Comparison of ENCODE assay signal across 8 cellular contexts in genomic region chr5:177495243-177496060, GRCh38. TPM values are rescaled to one million over a fixed set of nuclear protein-coding genes. Genes with fewer than 3 reads are reported as not detected.
DNase-seq lines count a peak whose midpoint lies in the region; ATAC-seq and TF ChIP-seq lines count a peak whose summit lies in the region.

No MANE protein-coding gene starts in this region.

- intact Hi-C loops in activated naive CD4-positive, alpha-beta T cell treated with anti-CD3 and anti-CD28 coated beads for 36 hours (cut with micrococcal nuclease) = no loop called here
- intact Hi-C loops in activated CD4-positive, alpha-beta memory T cell treated with anti-CD3 and anti-CD28 coated beads for 36 hours (cut with micrococcal nuclease) = loop anchor here (2.0 to 5.0 kb wide), 3 partner anchors 17 to 383 kb away; no protein-coding TSS in a partner anchor
- intact Hi-C loops in heart right ventricle (cut with DNase I) = loop anchor here in 5 of 10 donors (2.0 to 10.0 kb wide), 6 partner anchors 38 to 183 kb away; partner anchors contain the start of genes MXD3 (in 2 of the 5) and GRK6 (in 1 of the 5)
- intact Hi-C loops in sciatic nerve (cut with DNase I) = no loop called here

- H3K4me3 Mint-ChIP-seq in activated naive CD4-positive, alpha-beta T cell treated with anti-CD3 and anti-CD28 coated beads for 36 hours = peak overlapping the region; percentile 63
- peak overlapping the region; percentile 60 for H3K4me3 Mint-ChIP-seq in activated CD4-positive, alpha-beta memory T cell treated with anti-CD3 and anti-CD28 coated beads for 36 hours

- peaks cover 15 to 70% (median 54%) of the 10 kb centered on the region in 9 donors for H3K4me1 ChIP-seq in heart right ventricle

- peaks cover 14% of the 10 kb centered on the region for H3K27me3 Mint-ChIP-seq in activated naive CD4-positive, alpha-beta T cell treated with anti-CD3 and anti-CD28 coated beads for 36 hours (ENCODE audit: low read depth)
- H3K27me3 Mint-ChIP-seq in activated CD4-positive, alpha-beta memory T cell treated with anti-CD3 and anti-CD28 coated beads for 36 hours = peaks cover 8% of the 10 kb centered on the region

- peaks cover 0 to 44% (median 16%) of the 10 kb centered on the region in 9 donors for H3K36me3 ChIP-seq in heart right ventricle

- peak in 1 of 9 donors; percentile 3 for TF ChIP-seq CTCF in heart right ventricle (IDR thresholded peaks at IDR 0.05)

- H3K27ac Mint-ChIP-seq in activated naive CD4-positive, alpha-beta T cell treated with anti-CD3 and anti-CD28 coated beads for 36 hours = no peak overlapping the region
- H3K27ac Mint-ChIP-seq in activated naive CD4-positive, alpha-beta T cell treated with anti-CD3 and anti-CD28 coated beads, Interleukin-2, amount 50 U/mL, for 72 hours = no peak overlapping the region
- no peak overlapping the region for H3K27ac Mint-ChIP-seq in activated CD4-positive, alpha-beta memory T cell treated with anti-CD3 and anti-CD28 coated beads for 36 hours

- DNase-seq in activated naive CD4-positive, alpha-beta T cell treated with anti-CD3 and anti-CD28 coated beads for 36 hours = no peak
- DNase-seq in activated naive CD4-positive, alpha-beta T cell treated with anti-CD3 and anti-CD28 coated beads, Interleukin-2, amount 50 U/mL, for 72 hours (ENCODE audit: low spot score in 2 of 2) = no peak
- no peak for DNase-seq in activated CD4-positive, alpha-beta memory T cell treated with anti-CD3 and anti-CD28 coated beads for 36 hours
- DNase-seq in heart right ventricle (peak; percentile 57 to 63), sciatic nerve (ENCODE audit: low spot score) (peak; percentile 84), SKM-1 treated with dmso at 0.1 percent for 144 hours (lab: John Stamatoyannopoulos, UW; ENCODE audit: unreplicated experiment) (no peak), NCI-H526 (lab: John Stamatoyannopoulos, UW) (no peak)

- H3K27me3 ChIP-seq in heart right ventricle = no peaks in the 10 kb centered on the region

- POLR2A ChIA-PET in activated CD4-positive, alpha-beta memory T cell treated with anti-CD3 and anti-CD28 coated beads for 36 hours (lab: Charles Lee) = interaction anchor here (0.6 to 1.3 kb wide), 3 partner anchors 19 to 66 kb away, joined by 3 read pairs; no protein-coding TSS in a partner anchor

- WGBS in heart right ventricle, 2 donors = 58 to 59% methylated on average over 13 to 14 of the region's 14 CpGs

- CTCF ChIA-PET in activated naive CD4-positive, alpha-beta T cell treated with anti-CD3 and anti-CD28 coated beads for 36 hours (lab: Charles Lee) = interaction anchor here (0.6 to 1.4 kb wide), 4 partner anchors 38 to 384 kb away, joined by 3 to 5 read pairs (median 3); no protein-coding TSS in a partner anchor
- CTCF ChIA-PET in activated CD4-positive, alpha-beta memory T cell treated with anti-CD3 and anti-CD28 coated beads for 36 hours (lab: Charles Lee) = interaction anchor here (1.6 to 4.2 kb wide), 5 partner anchors 38 to 106 kb away, joined by 4 to 26 read pairs (median 18); partner anchors contain the start of gene GRK6

- peak overlapping the region in 9 of 10 donors; percentile 77 to 93 (median 91) for H3K4me3 ChIP-seq in heart right ventricle

- peaks cover 32% of the 10 kb centered on the region for H3K4me1 Mint-ChIP-seq in activated naive CD4-positive, alpha-beta T cell treated with anti-CD3 and anti-CD28 coated beads for 36 hours (ENCODE audit: low read depth)
- H3K4me1 Mint-ChIP-seq in activated CD4-positive, alpha-beta memory T cell treated with anti-CD3 and anti-CD28 coated beads for 36 hours (ENCODE audit: low read depth) = peaks cover 24% of the 10 kb centered on the region

- no peaks in the 10 kb centered on the region for H3K9me3 Mint-ChIP-seq in activated naive CD4-positive, alpha-beta T cell treated with anti-CD3 and anti-CD28 coated beads for 36 hours
- no peaks in the 10 kb centered on the region for H3K9me3 Mint-ChIP-seq in activated naive CD4-positive, alpha-beta T cell treated with anti-CD3 and anti-CD28 coated beads, Interleukin-2, amount 50 U/mL, for 72 hours
- no peaks in the 10 kb centered on the region for H3K9me3 Mint-ChIP-seq in activated CD4-positive, alpha-beta memory T cell treated with anti-CD3 and anti-CD28 coated beads for 36 hours

- ATAC-seq in activated naive CD4-positive, alpha-beta T cell treated with anti-CD3 and anti-CD28 coated beads, Interleukin-2, amount 50 U/mL, for 72 hours = no peak
- ATAC-seq in heart right ventricle (peak in 7 of 8 donors; percentile 5 to 33 (median 8)), sciatic nerve (peak; percentile 52), HG03571 (IDR thresholded peaks at IDR 0.05; ENCODE audit: unreplicated experiment) (no peak)

- peak overlapping the region in 9 of 10 donors; percentile 29 to 98 (median 95) for H3K27ac ChIP-seq in heart right ventricle

- H3K9me3 ChIP-seq in heart right ventricle = no peaks in the 10 kb centered on the region

- peaks cover 3% of the 10 kb centered on the region for H3K36me3 Mint-ChIP-seq in activated naive CD4-positive, alpha-beta T cell treated with anti-CD3 and anti-CD28 coated beads for 36 hours (ENCODE audit: low read depth)
- H3K36me3 Mint-ChIP-seq in activated naive CD4-positive, alpha-beta T cell treated with anti-CD3 and anti-CD28 coated beads, Interleukin-2, amount 50 U/mL, for 72 hours = no peaks in the 10 kb centered on the region
- H3K36me3 Mint-ChIP-seq in activated CD4-positive, alpha-beta memory T cell treated with anti-CD3 and anti-CD28 coated beads for 36 hours = peaks cover 5% of the 10 kb centered on the region

RNA-seq across cellular contexts. Expression of gene PDLIM7, which starts 2.0 kb away (rescaled TPM):
- total RNA-seq in activated naive CD4-positive, alpha-beta T cell treated with anti-CD3 and anti-CD28 coated beads for 36 hours = 10 to 100 TPM; 41.2 to 42.2 TPM
- total RNA-seq in activated naive CD4-positive, alpha-beta T cell treated with anti-CD3 and anti-CD28 coated beads, Interleukin-2, amount 50 U/mL, for 72 hours = 10 to 100 TPM; 44.6 to 47.5 TPM
- total RNA-seq in activated CD4-positive, alpha-beta memory T cell treated with anti-CD3 and anti-CD28 coated beads for 36 hours = 10 to 100 TPM; 50.2 to 56.6 TPM
- total RNA-seq in heart right ventricle (10 to 100 TPM; 32.5 to 70.6 (median 51.0) TPM), sciatic nerve (144 TPM)
- 100 to 1,000 TPM; 129 to 131 TPM for polyA plus RNA-seq in heart right ventricle

RNA-seq across cellular contexts. Expression of gene DOK3, which starts 14.2 kb away (rescaled TPM):
- total RNA-seq in activated naive CD4-positive, alpha-beta T cell treated with anti-CD3 and anti-CD28 coated beads for 36 hours = 1 to 10 TPM in 1 of 2 experiments, under 1 TPM in 1; 0.37 to 1.3 TPM
- total RNA-seq in activated naive CD4-positive, alpha-beta T cell treated with anti-CD3 and anti-CD28 coated beads, Interleukin-2, amount 50 U/mL, for 72 hours = 10 to 100 TPM in 1 of 2 donors, 1 to 10 TPM in 1; 1.8 to 14.9 TPM
- total RNA-seq in activated CD4-positive, alpha-beta memory T cell treated with anti-CD3 and anti-CD28 coated beads for 36 hours = 1 to 10 TPM in 1 of 2 experiments, under 1 TPM in 1; 0.52 to 1.3 TPM
- total RNA-seq in heart right ventricle = 10 to 100 TPM in 1 of 10 donors, 1 to 10 TPM in 7, under 1 TPM in 2; 0.74 to 11.4 (median 1.9) TPM
- polyA plus RNA-seq in heart right ventricle = 1 to 10 TPM; 2.4 to 4.0 TPM
- 16.2 TPM for total RNA-seq in sciatic nerve

RNA-seq across cellular contexts. Expression of gene DDX41, which starts 21.3 kb away (rescaled TPM):
- total RNA-seq in activated naive CD4-positive, alpha-beta T cell treated with anti-CD3 and anti-CD28 coated beads for 36 hours = 100 to 1,000 TPM; 142 to 147 TPM
- total RNA-seq in activated naive CD4-positive, alpha-beta T cell treated with anti-CD3 and anti-CD28 coated beads, Interleukin-2, amount 50 U/mL, for 72 hours = 100 to 1,000 TPM in 1 of 2 donors, 10 to 100 TPM in 1; 70.1 to 230 TPM
- total RNA-seq in activated CD4-positive, alpha-beta memory T cell treated with anti-CD3 and anti-CD28 coated beads for 36 hours = 100 to 1,000 TPM; 143 to 145 TPM
- total RNA-seq in heart right ventricle = 10 to 100 TPM; 19.7 to 53.2 (median 27.2) TPM
- 10 to 100 TPM; 45.2 to 55.7 TPM for polyA plus RNA-seq in heart right ventricle
- total RNA-seq in sciatic nerve = 68.2 TPM

RNA-seq across cellular contexts. Expression of gene DBN1, which starts 22.0 kb away (rescaled TPM):
- total RNA-seq in activated naive CD4-positive, alpha-beta T cell treated with anti-CD3 and anti-CD28 coated beads for 36 hours = 10 to 100 TPM; 20.8 to 22.4 TPM
- total RNA-seq in activated naive CD4-positive, alpha-beta T cell treated with anti-CD3 and anti-CD28 coated beads, Interleukin-2, amount 50 U/mL, for 72 hours = 10 to 100 TPM in 1 of 2 donors, 1 to 10 TPM in 1; 5.5 to 20.2 TPM
- 10 to 100 TPM; 12.1 to 15.9 TPM for total RNA-seq in activated CD4-positive, alpha-beta memory T cell treated with anti-CD3 and anti-CD28 coated beads for 36 hours
- total RNA-seq in heart right ventricle (10 to 100 TPM; 13.1 to 52.9 (median 19.1) TPM), sciatic nerve (63.5 TPM)
- polyA plus RNA-seq in heart right ventricle = 10 to 100 TPM; 19.2 to 31.5 TPM

RNA-seq across cellular contexts. Expression of gene PRR7, which starts 48.8 kb away (rescaled TPM):
- 1 to 10 TPM; 7.4 to 8.2 TPM for total RNA-seq in activated naive CD4-positive, alpha-beta T cell treated with anti-CD3 and anti-CD28 coated beads for 36 hours
- total RNA-seq in activated naive CD4-positive, alpha-beta T cell treated with anti-CD3 and anti-CD28 coated beads, Interleukin-2, amount 50 U/mL, for 72 hours = 10 to 100 TPM in 1 of 2 donors, 1 to 10 TPM in 1; 4.1 to 11.4 TPM
- total RNA-seq in activated CD4-positive, alpha-beta memory T cell treated with anti-CD3 and anti-CD28 coated beads for 36 hours = 10 to 100 TPM; 13.3 to 13.6 TPM
- total RNA-seq in heart right ventricle (1 to 10 TPM in 9 of 10 donors, under 1 TPM in 1; 0.97 to 2.9 (median 1.9) TPM), sciatic nerve (8.2 TPM)
- 1 to 10 TPM; 1.8 to 2.7 TPM for polyA plus RNA-seq in heart right ventricle

Comparison
In these comparisons a context has a peak if more than half of its experiments do, and no peak if none do; other contexts are left out.
1. DNase-seq: peak in heart right ventricle (2 of 2) and sciatic nerve (single experiment); none in activated naive CD4-positive, alpha-beta T cell treated with anti-CD3 and anti-CD28 coated beads for 36 hours (single experiment), activated naive CD4-positive, alpha-beta T cell treated with anti-CD3 and anti-CD28 coated beads, Interleukin-2, amount 50 U/mL, for 72 hours (0 of 2), activated CD4-positive, alpha-beta memory T cell treated with anti-CD3 and anti-CD28 coated beads for 36 hours (single experiment), SKM-1 treated with dmso at 0.1 percent for 144 hours (single experiment) and NCI-H526 (0 of 2).
2. ATAC-seq: peak in heart right ventricle (7 of 8) and sciatic nerve (single experiment); none in activated naive CD4-positive, alpha-beta T cell treated with anti-CD3 and anti-CD28 coated beads, Interleukin-2, amount 50 U/mL, for 72 hours (0 of 2) and HG03571 (single experiment).